1 cellular context compared by ENCODE assay signal in the genomic region with DNA sequence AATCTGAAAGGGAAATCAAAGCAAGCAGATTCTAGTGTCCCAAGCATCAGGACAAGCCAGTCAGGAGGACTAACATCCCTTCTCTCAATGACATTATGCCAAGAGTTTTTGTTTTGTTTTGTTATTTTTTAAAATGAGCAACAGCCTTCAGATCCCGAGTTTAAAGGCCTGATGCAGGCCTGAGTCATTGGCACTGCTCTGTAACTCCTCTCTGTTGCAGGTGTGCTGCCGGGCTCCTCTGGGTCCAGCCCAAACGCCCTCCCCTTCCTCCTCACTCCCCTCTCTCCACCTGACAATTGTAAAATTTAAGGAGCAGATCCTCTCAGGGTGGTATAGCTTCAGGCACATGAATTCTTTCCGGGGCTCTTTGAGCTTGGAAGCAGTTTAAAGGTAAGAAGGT.
TF ChIP-seq lines count a peak whose summit lies in the region.

No MANE protein-coding gene starts in this region.

TF ChIP-seq in H1, 55 proteins besides CTCF, POLR2A, EP300 and RAD21 (continued from another document):
- TF ChIP-seq, protein P1, sequence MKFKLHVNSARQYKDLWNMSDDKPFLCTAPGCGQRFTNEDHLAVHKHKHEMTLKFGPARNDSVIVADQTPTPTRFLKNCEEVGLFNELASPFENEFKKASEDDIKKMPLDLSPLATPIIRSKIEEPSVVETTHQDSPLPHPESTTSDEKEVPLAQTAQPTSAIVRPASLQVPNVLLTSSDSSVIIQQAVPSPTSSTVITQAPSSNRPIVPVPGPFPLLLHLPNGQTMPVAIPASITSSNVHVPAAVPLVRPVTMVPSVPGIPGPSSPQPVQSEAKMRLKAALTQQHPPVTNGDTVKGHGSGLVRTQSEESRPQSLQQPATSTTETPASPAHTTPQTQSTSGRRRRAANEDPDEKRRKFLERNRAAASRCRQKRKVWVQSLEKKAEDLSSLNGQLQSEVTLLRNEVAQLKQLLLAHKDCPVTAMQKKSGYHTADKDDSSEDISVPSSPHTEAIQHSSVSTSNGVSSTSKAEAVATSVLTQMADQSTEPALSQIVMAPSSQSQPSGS (IDR thresholded peaks at IDR 0.05; ENCODE audit: low read length) = no peak
- TF ChIP-seq EGR1 (IDR thresholded peaks at IDR 0.05; ENCODE audit: borderline replicate concordance, low read depth, low read length) = no peak
- no peak for TF ChIP-seq GABPA (IDR thresholded peaks at IDR 0.05; ENCODE audit: borderline replicate concordance, insufficient read depth, low read length)
- no peak for TF ChIP-seq TEAD4 (IDR thresholded peaks at IDR 0.05; ENCODE audit: low read depth, low read length)
- no peak for TF ChIP-seq YY1 (IDR thresholded peaks at IDR 0.05; ENCODE audit: low read depth, low read length)
- no peak for TF ChIP-seq CTBP2 (IDR thresholded peaks at IDR 0.05; ENCODE audit: borderline replicate concordance, insufficient read depth, insufficient read length, low read length)
